ENCODE assay signal across 1 cellular context in the genomic region with DNA sequence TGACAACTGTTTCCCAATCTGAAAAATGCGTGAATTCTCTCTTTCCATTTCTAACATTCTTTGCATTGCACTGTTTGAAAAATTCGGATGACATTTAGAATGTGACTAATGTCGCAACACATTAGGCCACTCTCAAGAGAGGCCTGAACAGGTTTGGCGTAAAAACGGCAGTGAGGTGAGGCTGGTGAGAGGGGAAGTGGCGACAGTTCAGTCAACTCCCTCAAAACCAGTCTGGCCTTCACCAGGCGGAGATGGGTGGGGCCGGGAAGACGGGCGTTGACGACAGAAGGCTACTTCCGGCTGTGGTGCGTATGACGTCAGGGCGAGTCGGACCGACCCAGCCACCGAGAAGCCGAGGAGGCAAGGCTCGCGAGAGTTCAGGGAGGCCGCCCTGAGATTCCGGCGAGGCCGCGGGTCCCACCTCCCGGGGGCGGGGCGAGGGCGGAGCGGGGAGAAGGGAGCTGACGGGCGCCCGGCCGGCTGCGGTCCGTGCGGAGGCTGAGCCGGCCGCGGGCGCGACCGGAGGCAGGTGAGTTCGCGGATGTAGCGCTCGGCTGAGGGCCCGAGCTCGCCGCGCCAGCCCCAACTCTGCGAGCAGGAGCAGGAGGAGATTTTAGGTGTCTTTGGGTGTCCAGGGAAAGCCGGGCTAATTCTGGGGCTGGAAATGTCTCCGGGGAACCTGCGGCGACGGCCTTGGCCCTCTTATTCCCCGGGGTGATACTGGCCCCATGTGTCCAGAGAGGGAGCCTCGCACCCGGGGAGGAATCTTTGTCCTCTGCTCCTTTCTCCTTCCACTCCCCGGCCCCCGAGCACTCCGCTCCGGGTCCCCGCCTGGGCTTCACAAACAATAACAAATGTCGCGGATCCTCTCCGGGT.
TF ChIP-seq lines count a peak whose summit lies in the region.

A gene (plus strand): TSS at position 483 of the 876 bp plus-strand sequence. CDS start 53,435 bp downstream, outside the sequence.

TF ChIP-seq in HepG2, 621 proteins besides CTCF, POLR2A, EP300 and RAD21 (continued from another document and continues in another):
- TF ChIP-seq, protein P1, sequence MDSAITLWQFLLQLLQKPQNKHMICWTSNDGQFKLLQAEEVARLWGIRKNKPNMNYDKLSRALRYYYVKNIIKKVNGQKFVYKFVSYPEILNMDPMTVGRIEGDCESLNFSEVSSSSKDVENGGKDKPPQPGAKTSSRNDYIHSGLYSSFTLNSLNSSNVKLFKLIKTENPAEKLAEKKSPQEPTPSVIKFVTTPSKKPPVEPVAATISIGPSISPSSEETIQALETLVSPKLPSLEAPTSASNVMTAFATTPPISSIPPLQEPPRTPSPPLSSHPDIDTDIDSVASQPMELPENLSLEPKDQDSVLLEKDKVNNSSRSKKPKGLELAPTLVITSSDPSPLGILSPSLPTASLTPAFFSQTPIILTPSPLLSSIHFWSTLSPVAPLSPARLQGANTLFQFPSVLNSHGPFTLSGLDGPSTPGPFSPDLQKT (CRISPR knock-in tag; IDR thresholded peaks at IDR 0.05; ENCODE audit: borderline replicate concordance), result peak; percentile 53; the same call in 1 of the 2 replicates
- peak; percentile 76; the same call in 1 of the 2 replicates for TF ChIP-seq ZC3H13 (CRISPR knock-in tag; IDR thresholded peaks at IDR 0.05)
- no peak for TF ChIP-seq FOSL1 (CRISPR knock-in tag; IDR thresholded peaks at IDR 0.05; ENCODE audit: borderline replicate concordance)
- TF ChIP-seq JDP2 (CRISPR knock-in tag; IDR thresholded peaks at IDR 0.05; ENCODE audit: borderline replicate concordance), result peak; percentile 38; the same call in 1 of the 2 replicates
- no peak for TF ChIP-seq KDM6A (CRISPR knock-in tag; IDR thresholded peaks at IDR 0.05; ENCODE audit: low read depth)
- no peak for TF ChIP-seq EZH2 (conservative IDR thresholded peaks at IDR 0.05; ENCODE audit: low read depth, low read length)
- peak; percentile 35; the same call in 1 of the 2 replicates for TF ChIP-seq REPIN1 (CRISPR knock-in tag; IDR thresholded peaks at IDR 0.05; ENCODE audit: borderline replicate concordance, low read depth)
- no peak; the same call in 1 of the 2 replicates for TF ChIP-seq ZSCAN21 (CRISPR knock-in tag; IDR thresholded peaks at IDR 0.05; ENCODE audit: borderline replicate concordance)
- 0 out of 2 replicates have a peak, but pooled peaks have one; percentile 45 for TF ChIP-seq CAMTA2 (CRISPR knock-in tag; IDR thresholded peaks at IDR 0.05; ENCODE audit: borderline replicate concordance)
- no peak for TF ChIP-seq ZC3H4 (CRISPR knock-in tag; IDR thresholded peaks at IDR 0.05; ENCODE audit: borderline replicate concordance)
- TF ChIP-seq, protein P2, sequence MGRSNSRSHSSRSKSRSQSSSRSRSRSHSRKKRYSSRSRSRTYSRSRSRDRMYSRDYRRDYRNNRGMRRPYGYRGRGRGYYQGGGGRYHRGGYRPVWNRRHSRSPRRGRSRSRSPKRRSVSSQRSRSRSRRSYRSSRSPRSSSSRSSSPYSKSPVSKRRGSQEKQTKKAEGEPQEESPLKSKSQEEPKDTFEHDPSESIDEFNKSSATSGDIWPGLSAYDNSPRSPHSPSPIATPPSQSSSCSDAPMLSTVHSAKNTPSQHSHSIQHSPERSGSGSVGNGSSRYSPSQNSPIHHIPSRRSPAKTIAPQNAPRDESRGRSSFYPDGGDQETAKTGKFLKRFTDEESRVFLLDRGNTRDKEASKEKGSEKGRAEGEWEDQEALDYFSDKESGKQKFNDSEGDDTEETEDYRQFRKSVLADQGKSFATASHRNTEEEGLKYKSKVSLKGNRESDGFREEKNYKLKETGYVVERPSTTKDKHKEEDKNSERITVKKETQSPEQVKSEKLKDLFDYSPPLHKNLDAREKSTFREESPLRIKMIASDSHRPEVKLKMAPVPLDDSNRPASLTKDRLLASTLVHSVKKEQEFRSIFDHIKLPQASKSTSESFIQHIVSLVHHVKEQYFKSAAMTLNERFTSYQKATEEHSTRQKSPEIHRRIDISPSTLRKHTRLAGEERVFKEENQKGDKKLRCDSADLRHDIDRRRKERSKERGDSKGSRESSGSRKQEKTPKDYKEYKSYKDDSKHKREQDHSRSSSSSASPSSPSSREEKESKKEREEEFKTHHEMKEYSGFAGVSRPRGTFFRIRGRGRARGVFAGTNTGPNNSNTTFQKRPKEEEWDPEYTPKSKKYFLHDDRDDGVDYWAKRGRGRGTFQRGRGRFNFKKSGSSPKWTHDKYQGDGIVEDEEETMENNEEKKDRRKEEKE (IDR thresholded peaks at IDR 0.05), result no peak
- TF ChIP-seq ZNF350 (CRISPR knock-in tag; IDR thresholded peaks at IDR 0.05; ENCODE audit: borderline replicate concordance, low read depth), result peak; percentile 67; the same call in 1 of the 2 replicates
- TF ChIP-seq YEATS4 (CRISPR knock-in tag; IDR thresholded peaks at IDR 0.05; ENCODE audit: borderline replicate concordance), result peak; percentile 88
- TF ChIP-seq ZSCAN30 (CRISPR knock-in tag; IDR thresholded peaks at IDR 0.05), result 0 out of 2 replicates have a peak, but pooled peaks have one; percentile 75
- TF ChIP-seq ZNF224 (CRISPR knock-in tag; IDR thresholded peaks at IDR 0.05), result no peak
- no peak for TF ChIP-seq NR2F6 (IDR thresholded peaks at IDR 0.05)
- TF ChIP-seq NR2F6 (CRISPR knock-in tag; IDR thresholded peaks at IDR 0.05), result peak; percentile 54; the same call in 1 of the 2 replicates
- TF ChIP-seq ELF4 (CRISPR knock-in tag; IDR thresholded peaks at IDR 0.05; ENCODE audit: borderline replicate concordance), result no peak; the same call in 1 of the 2 replicates
- no peak for TF ChIP-seq ZNF7 (CRISPR knock-in tag; IDR thresholded peaks at IDR 0.05)
- TF ChIP-seq NFE2L2 (IDR thresholded peaks at IDR 0.05; ENCODE audit: low read length), result no peak
- TF ChIP-seq, protein P3, sequence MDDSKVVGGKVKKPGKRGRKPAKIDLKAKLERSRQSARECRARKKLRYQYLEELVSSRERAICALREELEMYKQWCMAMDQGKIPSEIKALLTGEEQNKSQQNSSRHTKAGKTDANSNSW (CRISPR knock-in tag; IDR thresholded peaks at IDR 0.05; ENCODE audit: borderline replicate concordance), result peak; percentile 64; the same call in 1 of the 2 replicates
- TF ChIP-seq PCBP1 (IDR thresholded peaks at IDR 0.05; ENCODE audit: borderline replicate concordance, low read depth, low read length), result no peak
- TF ChIP-seq, protein P4, sequence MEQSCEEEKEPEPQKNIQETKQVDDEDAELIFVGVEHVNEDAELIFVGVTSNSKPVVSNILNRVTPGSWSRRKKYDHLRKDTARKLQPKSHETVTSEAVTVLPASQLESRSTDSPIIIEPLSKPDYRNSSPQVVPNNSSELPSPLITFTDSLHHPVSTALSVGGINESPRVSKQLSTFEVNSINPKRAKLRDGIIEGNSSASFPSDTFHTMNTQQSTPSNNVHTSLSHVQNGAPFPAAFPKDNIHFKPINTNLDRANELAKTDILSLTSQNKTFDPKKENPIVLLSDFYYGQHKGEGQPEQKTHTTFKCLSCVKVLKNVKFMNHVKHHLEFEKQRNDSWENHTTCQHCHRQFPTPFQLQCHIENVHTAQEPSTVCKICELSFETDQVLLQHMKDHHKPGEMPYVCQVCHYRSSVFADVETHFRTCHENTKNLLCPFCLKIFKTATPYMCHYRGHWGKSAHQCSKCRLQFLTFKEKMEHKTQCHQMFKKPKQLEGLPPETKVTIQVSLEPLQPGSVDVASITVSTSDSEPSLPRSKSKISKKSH (CRISPR knock-in tag; IDR thresholded peaks at IDR 0.05; ENCODE audit: borderline replicate concordance), result peak; percentile 39; the same call in 1 of the 2 replicates
- TF ChIP-seq, protein P5, sequence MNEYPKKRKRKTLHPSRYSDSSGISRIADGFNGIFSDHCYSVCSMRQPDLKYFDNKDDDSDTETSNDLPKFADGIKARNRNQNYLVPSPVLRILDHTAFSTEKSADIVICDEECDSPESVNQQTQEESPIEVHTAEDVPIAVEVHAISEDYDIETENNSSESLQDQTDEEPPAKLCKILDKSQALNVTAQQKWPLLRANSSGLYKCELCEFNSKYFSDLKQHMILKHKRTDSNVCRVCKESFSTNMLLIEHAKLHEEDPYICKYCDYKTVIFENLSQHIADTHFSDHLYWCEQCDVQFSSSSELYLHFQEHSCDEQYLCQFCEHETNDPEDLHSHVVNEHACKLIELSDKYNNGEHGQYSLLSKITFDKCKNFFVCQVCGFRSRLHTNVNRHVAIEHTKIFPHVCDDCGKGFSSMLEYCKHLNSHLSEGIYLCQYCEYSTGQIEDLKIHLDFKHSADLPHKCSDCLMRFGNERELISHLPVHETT (CRISPR knock-in tag; conservative IDR thresholded peaks at IDR 0.05), result 0 out of 2 replicates have a peak, but pooled peaks have one; percentile 60
- no peak for TF ChIP-seq FOXA1 (IDR thresholded peaks at IDR 0.05)
- no peak for TF ChIP-seq FOXA1 (CRISPR knock-in tag; IDR thresholded peaks at IDR 0.05)
- TF ChIP-seq, protein P6, sequence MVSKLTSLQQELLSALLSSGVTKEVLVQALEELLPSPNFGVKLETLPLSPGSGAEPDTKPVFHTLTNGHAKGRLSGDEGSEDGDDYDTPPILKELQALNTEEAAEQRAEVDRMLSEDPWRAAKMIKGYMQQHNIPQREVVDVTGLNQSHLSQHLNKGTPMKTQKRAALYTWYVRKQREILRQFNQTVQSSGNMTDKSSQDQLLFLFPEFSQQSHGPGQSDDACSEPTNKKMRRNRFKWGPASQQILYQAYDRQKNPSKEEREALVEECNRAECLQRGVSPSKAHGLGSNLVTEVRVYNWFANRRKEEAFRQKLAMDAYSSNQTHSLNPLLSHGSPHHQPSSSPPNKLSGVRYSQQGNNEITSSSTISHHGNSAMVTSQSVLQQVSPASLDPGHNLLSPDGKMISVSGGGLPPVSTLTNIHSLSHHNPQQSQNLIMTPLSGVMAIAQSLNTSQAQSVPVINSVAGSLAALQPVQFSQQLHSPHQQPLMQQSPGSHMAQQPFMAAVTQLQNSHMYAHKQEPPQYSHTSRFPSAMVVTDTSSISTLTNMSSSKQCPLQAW (CRISPR knock-in tag; IDR thresholded peaks at IDR 0.05), result peak; percentile 80; the same call in 1 of the 2 replicates
- no peak for TF ChIP-seq GATA4 (IDR thresholded peaks at IDR 0.05; ENCODE audit: borderline replicate concordance, low read depth)
- 0 out of 2 replicates have a peak, but pooled peaks have one; percentile 21 for TF ChIP-seq RXRB (CRISPR knock-in tag; IDR thresholded peaks at IDR 0.05; ENCODE audit: borderline replicate concordance)
- TF ChIP-seq, protein P7, sequence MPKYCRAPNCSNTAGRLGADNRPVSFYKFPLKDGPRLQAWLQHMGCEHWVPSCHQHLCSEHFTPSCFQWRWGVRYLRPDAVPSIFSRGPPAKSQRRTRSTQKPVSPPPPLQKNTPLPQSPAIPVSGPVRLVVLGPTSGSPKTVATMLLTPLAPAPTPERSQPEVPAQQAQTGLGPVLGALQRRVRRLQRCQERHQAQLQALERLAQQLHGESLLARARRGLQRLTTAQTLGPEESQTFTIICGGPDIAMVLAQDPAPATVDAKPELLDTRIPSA (CRISPR knock-in tag; IDR thresholded peaks at IDR 0.05; ENCODE audit: borderline replicate concordance), result peak; percentile 67; the same call in 1 of the 2 replicates
- TF ChIP-seq POGZ (CRISPR knock-in tag; IDR thresholded peaks at IDR 0.05), result peak; percentile 100
- TF ChIP-seq RORA (CRISPR knock-in tag; IDR thresholded peaks at IDR 0.05), result no peak
- no peak for TF ChIP-seq CCAR2 (optimal IDR thresholded peaks at IDR 0.05; ENCODE audit: low read depth, low read length)
- no peak for TF ChIP-seq NR2F2 (IDR thresholded peaks at IDR 0.05; ENCODE audit: borderline replicate concordance, low read depth)
- no peak for TF ChIP-seq SRF (IDR thresholded peaks at IDR 0.05; ENCODE audit: low read depth, low read length)
- TF ChIP-seq, protein P8, sequence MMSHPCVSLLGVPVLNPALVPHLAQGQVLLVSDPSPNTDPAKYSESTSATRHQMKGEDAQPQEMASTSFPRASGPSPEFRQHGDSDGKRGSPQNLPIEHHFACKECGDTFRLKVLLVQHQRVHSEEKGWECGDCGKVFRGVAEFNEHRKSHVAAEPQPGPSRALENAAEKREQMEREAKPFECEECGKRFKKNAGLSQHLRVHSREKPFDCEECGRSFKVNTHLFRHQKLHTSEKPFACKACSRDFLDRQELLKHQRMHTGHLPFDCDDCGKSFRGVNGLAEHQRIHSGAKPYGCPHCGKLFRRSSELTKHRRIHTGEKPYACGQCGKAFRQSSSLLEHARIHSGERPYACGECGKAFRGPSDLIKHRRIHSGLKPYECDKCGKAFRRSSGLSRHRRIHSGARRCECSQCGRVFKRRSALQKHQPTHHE (CRISPR knock-in tag; IDR thresholded peaks at IDR 0.05; ENCODE audit: borderline replicate concordance), result no peak; the same call in 1 of the 2 replicates
- TF ChIP-seq YY1 (IDR thresholded peaks at IDR 0.05; ENCODE audit: insufficient read depth, insufficient replicate concordance, low read depth, low read length), result no peak
- TF ChIP-seq SCMH1 (CRISPR knock-in tag; IDR thresholded peaks at IDR 0.05; ENCODE audit: borderline replicate concordance), result no peak
- TF ChIP-seq GABPB1 (CRISPR knock-in tag; IDR thresholded peaks at IDR 0.05), result peak; percentile 98
- TF ChIP-seq, protein P9, sequence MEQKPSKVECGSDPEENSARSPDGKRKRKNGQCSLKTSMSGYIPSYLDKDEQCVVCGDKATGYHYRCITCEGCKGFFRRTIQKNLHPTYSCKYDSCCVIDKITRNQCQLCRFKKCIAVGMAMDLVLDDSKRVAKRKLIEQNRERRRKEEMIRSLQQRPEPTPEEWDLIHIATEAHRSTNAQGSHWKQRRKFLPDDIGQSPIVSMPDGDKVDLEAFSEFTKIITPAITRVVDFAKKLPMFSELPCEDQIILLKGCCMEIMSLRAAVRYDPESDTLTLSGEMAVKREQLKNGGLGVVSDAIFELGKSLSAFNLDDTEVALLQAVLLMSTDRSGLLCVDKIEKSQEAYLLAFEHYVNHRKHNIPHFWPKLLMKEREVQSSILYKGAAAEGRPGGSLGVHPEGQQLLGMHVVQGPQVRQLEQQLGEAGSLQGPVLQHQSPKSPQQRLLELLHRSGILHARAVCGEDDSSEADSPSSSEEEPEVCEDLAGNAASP (CRISPR knock-in tag; IDR thresholded peaks at IDR 0.05; ENCODE audit: borderline replicate concordance), result 0 out of 2 replicates have a peak, but pooled peaks have one; percentile 19
- TF ChIP-seq GTF3A (CRISPR knock-in tag; conservative IDR thresholded peaks at IDR 0.05), result no peak
- TF ChIP-seq SALL1 (CRISPR knock-in tag; IDR thresholded peaks at IDR 0.05), result peak; percentile 65
- TF ChIP-seq, protein P10, sequence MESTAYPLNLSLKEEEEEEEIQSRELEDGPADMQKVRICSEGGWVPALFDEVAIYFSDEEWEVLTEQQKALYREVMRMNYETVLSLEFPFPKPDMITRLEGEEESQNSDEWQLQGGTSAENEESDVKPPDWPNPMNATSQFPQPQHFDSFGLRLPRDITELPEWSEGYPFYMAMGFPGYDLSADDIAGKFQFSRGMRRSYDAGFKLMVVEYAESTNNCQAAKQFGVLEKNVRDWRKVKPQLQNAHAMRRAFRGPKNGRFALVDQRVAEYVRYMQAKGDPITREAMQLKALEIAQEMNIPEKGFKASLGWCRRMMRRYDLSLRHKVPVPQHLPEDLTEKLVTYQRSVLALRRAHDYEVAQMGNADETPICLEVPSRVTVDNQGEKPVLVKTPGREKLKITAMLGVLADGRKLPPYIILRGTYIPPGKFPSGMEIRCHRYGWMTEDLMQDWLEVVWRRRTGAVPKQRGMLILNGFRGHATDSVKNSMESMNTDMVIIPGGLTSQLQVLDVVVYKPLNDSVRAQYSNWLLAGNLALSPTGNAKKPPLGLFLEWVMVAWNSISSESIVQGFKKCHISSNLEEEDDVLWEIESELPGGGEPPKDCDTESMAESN (CRISPR knock-in tag; conservative IDR thresholded peaks at IDR 0.05), result peak; percentile 56; the same call in 1 of the 2 replicates
- no peak for TF ChIP-seq ZBTB3 (CRISPR knock-in tag; IDR thresholded peaks at IDR 0.05; ENCODE audit: borderline replicate concordance, low read depth)
- peak; percentile 85 for TF ChIP-seq PHF8 (CRISPR knock-in tag; IDR thresholded peaks at IDR 0.05)
